In the genomic region with DNA sequence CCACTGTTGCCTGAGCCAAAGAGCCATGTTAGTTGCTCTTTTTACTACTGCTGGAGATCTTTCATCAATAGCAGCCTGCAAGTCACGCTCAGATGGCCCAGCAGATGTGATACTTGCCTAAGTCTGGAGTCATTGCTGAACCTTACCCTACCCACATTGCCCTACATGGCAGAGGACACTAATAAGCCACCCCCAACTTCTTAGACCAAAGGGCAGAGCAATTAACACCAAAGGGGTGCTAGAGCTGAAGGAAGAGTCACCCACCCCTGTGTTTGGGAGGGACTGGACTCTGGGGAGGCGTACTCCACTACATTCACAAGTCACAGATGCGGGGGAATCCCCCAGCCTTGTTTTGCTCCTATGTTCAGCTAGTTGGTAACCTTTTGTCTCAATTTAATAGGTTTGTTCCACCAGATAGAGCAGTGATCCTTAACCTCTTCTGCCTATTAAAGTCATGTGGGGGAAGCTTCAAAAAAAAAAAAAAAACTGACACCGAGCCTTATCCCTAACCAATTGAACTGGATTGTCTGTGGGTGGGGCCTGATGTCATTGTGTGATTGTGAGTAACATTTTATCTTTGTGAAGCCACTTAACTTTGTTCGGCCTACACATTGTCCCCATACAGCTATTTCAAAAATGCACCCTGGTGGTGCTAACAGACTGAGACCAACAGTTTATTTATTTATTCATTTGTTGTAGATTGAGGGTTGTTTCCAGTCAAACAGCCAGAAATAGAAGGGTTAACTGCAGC, we compare ENCODE assay signal across 10 cellular contexts. TPM values are rescaled to one million over a fixed set of nuclear protein-coding genes. Genes with fewer than 3 reads are reported as not detected.
A peak's percentile ranks its signal among the peaks of the same experiment; 100 is the strongest.
DNase-seq lines count a peak whose midpoint lies in the region; ATAC-seq and TF ChIP-seq lines count a peak whose summit lies in the region.
"Had no signal": no experiment of that assay in that cellular context is flagged by ENCODE, and none has a peak within 500 bp of the region (broad histone marks: within the 10 kb centered on the region; RNA-seq: fewer than 3 reads in every experiment).

No MANE protein-coding gene starts in this region.

- DNase-seq in NAMALWA (ENCODE audit: low spot score) (peak; percentile 86), neural crest cell (ENCODE audit: low read depth, low spot score) (no peak), COLO829 (ENCODE audit: low spot score) (no peak), NCI-H2171 (lab: John Stamatoyannopoulos, UW) (no peak)
- DNase-seq in activated CD4-positive, alpha-beta T cell treated with anti-CD3 and anti-CD28 coated beads for 4 hours: no peak
- no peak for DNase-seq in activated CD4-positive, alpha-beta T cell treated with anti-CD3 and anti-CD28 coated beads, Interleukin-2, amount 50 U/mL, for 4 hours
- DNase-seq: activated CD4-positive, alpha-beta T cell treated with anti-CD3 and anti-CD28 coated beads, Interleukin-2, amount 10 ng/mL, durations not matched to agents 7 days and 5 days; left cardiac atrium had no signal

- peak; percentile 51 for ATAC-seq in GM18508 (IDR thresholded peaks at IDR 0.05; ENCODE audit: insufficient read depth, unreplicated experiment)
- ATAC-seq in GM21825 (IDR thresholded peaks at IDR 0.05; ENCODE audit: unreplicated experiment): peak; percentile 67

- no peaks in the 10 kb centered on the region for H3K36me3 Mint-ChIP-seq in neural crest cell (ENCODE audit: low read depth)

- no peaks in the 10 kb centered on the region for H3K27me3 Mint-ChIP-seq in neural crest cell (ENCODE audit: low read depth)

- H3K9me3 Mint-ChIP-seq in neural crest cell: no peaks in the 10 kb centered on the region
- H3K9me3 Mint-ChIP-seq: activated CD4-positive, alpha-beta T cell treated with anti-CD3 and anti-CD28 coated beads, Interleukin-2, amount 10 ng/mL, durations not matched to agents 7 days and 5 days had no signal

- peak overlapping the region; percentile 38 for H3K27ac Mint-ChIP-seq in neural crest cell (ENCODE audit: unreplicated experiment)
- H3K27ac Mint-ChIP-seq: activated CD4-positive, alpha-beta T cell treated with anti-CD3 and anti-CD28 coated beads, Interleukin-2, amount 10 ng/mL, durations not matched to agents 7 days and 5 days had no signal

- peak overlapping the region; percentile 41 for H3K4me3 Mint-ChIP-seq in neural crest cell
- H3K4me3 Mint-ChIP-seq: activated CD4-positive, alpha-beta T cell treated with anti-CD3 and anti-CD28 coated beads, Interleukin-2, amount 10 ng/mL, durations not matched to agents 7 days and 5 days had no signal

- TF ChIP-seq CTCF in neural crest cell (conservative IDR thresholded peaks at IDR 0.05): no peak

- H3K4me1 Mint-ChIP-seq in neural crest cell: peaks cover 56% of the 10 kb centered on the region

RNA-seq across cellular contexts. Expression of gene ADM, which starts 13.1 kb away (rescaled TPM):
- 12.3 and 13.9 TPM in 2 replicates for total RNA-seq in neural crest cell

RNA-seq across cellular contexts. Expression of gene SBF2, which starts 23.9 kb away (rescaled TPM):
- 30.2 and 34.5 TPM in 2 replicates for total RNA-seq in neural crest cell
